ENCODE assay signal across 1 cellular context in the genomic region with DNA sequence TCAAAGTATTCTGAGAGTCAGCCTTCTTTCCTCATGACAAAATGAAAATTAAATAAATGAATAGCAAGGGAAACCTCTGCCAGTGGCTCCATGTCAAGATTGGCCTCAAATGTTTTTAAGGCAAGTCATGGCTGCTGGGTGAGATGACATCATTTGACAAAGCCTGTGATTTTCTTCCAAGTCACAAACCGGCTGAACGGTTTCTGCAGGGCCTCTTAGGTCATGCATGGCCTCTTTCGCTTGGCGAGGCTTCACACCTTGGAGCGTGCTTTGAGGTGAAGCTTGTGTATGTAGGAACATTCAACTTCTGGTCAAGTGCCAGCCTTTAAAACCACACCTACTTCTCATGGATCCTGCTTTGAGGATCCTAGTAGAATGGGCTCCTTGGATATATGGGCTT.
TF ChIP-seq lines count a peak whose summit lies in the region.

No MANE protein-coding gene starts in this region.

TF ChIP-seq in HepG2, 621 proteins besides CTCF, POLR2A, EP300 and RAD21:
- no peak for TF ChIP-seq HNRNPK (IDR thresholded peaks at IDR 0.05; ENCODE audit: low read depth, low read length, poor library complexity, severe bottlenecking)
- no peak for TF ChIP-seq ATRX (CRISPR knock-in tag; IDR thresholded peaks at IDR 0.05; ENCODE audit: borderline replicate concordance)
- no peak for TF ChIP-seq SUZ12 (IDR thresholded peaks at IDR 0.05; ENCODE audit: low read depth, low read length)
